ENCODE assay signal across 8 cellular contexts in the genomic region with DNA sequence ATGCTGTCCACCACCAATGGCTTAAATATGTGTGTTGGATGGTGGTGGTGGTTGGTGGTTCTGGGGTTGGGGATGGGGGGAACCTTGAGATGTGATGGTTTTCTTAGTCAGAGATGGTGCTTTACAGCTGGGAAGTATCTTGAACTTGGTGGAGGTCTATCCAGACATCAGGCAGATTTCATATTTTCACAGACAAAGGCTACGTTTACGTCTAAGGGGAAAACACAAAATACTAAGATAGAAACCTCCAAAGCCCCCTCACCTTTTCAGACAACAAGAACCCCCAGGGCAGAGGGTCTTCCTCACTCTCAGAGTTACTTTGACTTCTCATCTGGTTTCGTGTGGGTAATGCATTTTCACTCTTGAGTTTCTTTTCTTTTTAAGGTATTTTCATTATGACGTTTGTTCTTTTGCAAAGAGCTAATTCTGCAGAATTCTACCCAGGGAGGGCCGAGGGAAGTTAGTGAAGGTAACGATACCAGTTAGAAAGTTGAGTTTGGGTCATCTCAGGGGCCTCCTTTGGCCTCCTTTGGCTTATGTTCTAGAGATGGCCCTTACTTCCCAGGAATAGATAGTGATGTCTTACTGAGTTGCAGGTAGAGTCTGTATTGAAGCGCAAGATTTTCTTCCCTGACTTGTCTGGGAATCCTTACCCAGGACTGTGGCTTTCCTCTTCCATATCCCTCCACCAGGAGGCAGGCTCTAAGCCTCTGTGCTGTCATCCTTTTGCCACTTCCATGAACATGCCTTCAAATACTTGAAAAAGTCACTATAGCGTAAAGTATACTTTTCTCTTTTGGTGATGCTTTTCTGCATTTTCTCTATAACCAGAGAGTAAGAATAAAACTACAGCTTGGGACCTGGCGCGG. TPM values are rescaled to one million over a fixed set of nuclear protein-coding genes. Genes with fewer than 3 reads are reported as not detected.
DNase-seq lines count a peak whose midpoint lies in the region; ATAC-seq and TF ChIP-seq lines count a peak whose summit lies in the region.

No MANE protein-coding gene starts in this region.

- no peaks in the 10 kb centered on the region for H3K27me3 ChIP-seq in Karpas-422 (ENCODE audit: low read length)
- no peaks in the 10 kb centered on the region for H3K27me3 ChIP-seq in ascending aorta

- H3K9ac ChIP-seq in Karpas-422 (ENCODE audit: low read length) = no peak overlapping the region

- peaks cover 65% of the 10 kb centered on the region for H3K4me1 ChIP-seq in Karpas-422 (ENCODE audit: low read length)
- no peaks in the 10 kb centered on the region for H3K4me1 ChIP-seq in ascending aorta

- ATAC-seq in GM21447 (IDR thresholded peaks at IDR 0.05; ENCODE audit: unreplicated experiment) (peak; percentile 54), GM18519 (IDR thresholded peaks at IDR 0.05; ENCODE audit: low FRiP score, unreplicated experiment) (no peak)

- CTCF ChIA-PET in GM10248 (lab: Yijun Ruan, JAX) = interaction anchor here (0.7 to 3.9 kb wide), 10 partner anchors 22 to 172 kb away, joined by 3 to 31 read pairs (median 4); a partner anchor contains a TSS

- H3K27ac ChIP-seq in Karpas-422 (ENCODE audit: low read length) = peak overlapping the region; percentile 58
- no peak overlapping the region for H3K27ac ChIP-seq in ascending aorta

- H2AFZ ChIP-seq in Karpas-422 (ENCODE audit: low read length) = no peak overlapping the region

- peaks cover 98% of the 10 kb centered on the region for H3K79me2 ChIP-seq in Karpas-422 (ENCODE audit: low read length)

- H3K4me3 ChIP-seq in Karpas-422 (ENCODE audit: low read length) (no peak overlapping the region), epithelial cell of esophagus (ENCODE audit: low read length) (no peak overlapping the region), ascending aorta (no peak overlapping the region)

- DNase-seq in GM10248 (ENCODE audit: extremely low spot score) (peak; percentile 56), Karpas-422 (no peak), epithelial cell of esophagus (ENCODE audit: low read depth) (peak; percentile 13), NCI-H146 (lab: John Stamatoyannopoulos, UW) (no peak), NCI-H146 treated with DMSO at 0.1 percent for 48 hours (lab: John Stamatoyannopoulos, UW; ENCODE audit: unreplicated experiment) (no peak), ascending aorta (ENCODE audit: low spot score in 2 of 2) (no peak)

- H3K36me3 ChIP-seq in Karpas-422 (ENCODE audit: insufficient read depth, low read length) = peaks cover 48% of the 10 kb centered on the region
- no peaks in the 10 kb centered on the region for H3K36me3 ChIP-seq in ascending aorta

- H3K9me2 ChIP-seq in Karpas-422 (replicated peaks; ENCODE audit: insufficient read depth, low read length) = no peaks in the 10 kb centered on the region

- intact Hi-C loops in ascending aorta (cut with DNase I) = no loop called here

- peaks cover 33% of the 10 kb centered on the region; the same call in 1 of the 2 replicates for H4K20me1 ChIP-seq in Karpas-422 (ENCODE audit: insufficient read depth, low read depth, low read length)

- H3K4me2 ChIP-seq in Karpas-422 (ENCODE audit: low read depth, low read length, poor library complexity, severe bottlenecking) = peak overlapping the region; percentile 8

- TF ChIP-seq CTCF in GM10248 (IDR thresholded peaks at IDR 0.05; ENCODE audit: control extremely low read depth, extremely low read depth, low read depth, missing control alignments) (peak; percentile 21), epithelial cell of esophagus (IDR thresholded peaks at IDR 0.05; ENCODE audit: insufficient read depth, low read depth, low read length, missing control alignments) (peak; percentile 32), ascending aorta (IDR thresholded peaks at IDR 0.05) (no peak)

- no peaks in the 10 kb centered on the region for H3K9me3 ChIP-seq in Karpas-422 (ENCODE audit: low read length)
- H3K9me3 ChIP-seq in ascending aorta = no peaks in the 10 kb centered on the region

- POLR2A ChIA-PET in GM10248 (lab: Yijun Ruan, JAX) = interaction anchor here (0.5 to 0.7 kb wide), 3 partner anchors 13 to 79 kb away, joined by 3 read pairs; no protein-coding TSS in a partner anchor

RNA-seq across cellular contexts. Expression of a gene that starts 31.9 kb away (rescaled TPM):
- total RNA-seq in Karpas-422 (2014; rRNA removed; shearing (Covaris generic); ENCODE audit: low replicate concordance) = 39.5 and 68.4 TPM in 2 replicates
- not detected for total RNA-seq in ascending aorta

Comparison
In these comparisons a context has a peak if more than half of its experiments do, and no peak if none do; other contexts are left out.
1. DNase-seq: peak in GM10248 (single experiment) and epithelial cell of esophagus (single experiment); none in Karpas-422 (single experiment), NCI-H146 (single experiment), NCI-H146 treated with DMSO at 0.1 percent for 48 hours (single experiment) and ascending aorta (0 of 2).
2. CTCF ChIP-seq: peak in GM10248 (single experiment) and epithelial cell of esophagus (single experiment); none in ascending aorta (0 of 3).
3. RNA of a gene that starts 31.9 kb away (total RNA-seq): 39.5 to 68.4 TPM in Karpas-422; not detected in ascending aorta (single experiment); every median in the first group is over 10 times any median in the second.